In the genomic region with DNA sequence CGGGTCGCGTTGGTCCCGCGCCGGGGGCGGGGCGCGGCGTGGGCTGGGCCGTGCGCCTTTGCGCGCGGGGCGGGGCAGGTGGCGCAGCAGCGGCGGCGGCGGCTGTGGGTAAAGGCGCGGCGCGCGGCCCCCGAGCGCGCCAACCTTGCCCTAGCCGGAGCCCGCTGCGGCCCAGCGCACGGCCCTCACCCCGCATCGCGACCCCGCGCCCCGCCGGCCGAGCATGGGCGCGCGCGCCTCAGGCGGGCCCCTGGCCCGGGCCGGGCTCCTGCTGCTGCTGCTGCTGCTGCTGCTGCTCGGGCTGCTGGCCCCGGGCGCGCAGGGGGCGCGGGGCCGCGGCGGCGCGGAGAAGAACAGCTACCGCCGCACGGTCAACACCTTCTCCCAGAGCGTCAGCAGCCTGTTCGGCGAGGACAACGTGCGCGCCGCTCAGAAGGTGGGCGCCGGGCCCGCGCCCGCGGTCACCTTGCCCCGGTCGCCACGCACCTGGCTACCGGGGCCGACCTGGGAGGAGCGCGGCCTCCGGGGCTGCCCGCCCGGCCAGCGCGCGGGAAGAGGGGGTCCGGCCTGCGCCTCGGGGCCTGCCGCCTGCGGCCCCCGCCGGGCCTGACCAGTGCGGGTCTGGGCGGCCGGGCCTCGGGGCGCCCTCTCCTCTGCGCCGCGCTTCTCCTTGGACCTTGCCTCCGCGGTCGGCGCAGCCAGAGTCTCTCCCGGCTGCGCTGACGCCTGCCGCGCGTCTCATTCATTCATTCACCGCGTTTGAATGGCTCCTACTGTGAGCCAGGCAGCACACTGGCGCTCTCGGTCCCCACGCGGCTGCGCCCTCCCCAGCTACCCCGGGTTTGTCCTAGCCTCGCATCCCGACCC, we compare ENCODE assay signal across 7 cellular contexts. TPM values are rescaled to one million over a fixed set of nuclear protein-coding genes. Genes with fewer than 3 reads are reported as not detected.
DNase-seq lines count a peak whose midpoint lies in the region; FAIRE-seq and TF ChIP-seq lines count a peak whose summit lies in the region.

A gene with protein sequence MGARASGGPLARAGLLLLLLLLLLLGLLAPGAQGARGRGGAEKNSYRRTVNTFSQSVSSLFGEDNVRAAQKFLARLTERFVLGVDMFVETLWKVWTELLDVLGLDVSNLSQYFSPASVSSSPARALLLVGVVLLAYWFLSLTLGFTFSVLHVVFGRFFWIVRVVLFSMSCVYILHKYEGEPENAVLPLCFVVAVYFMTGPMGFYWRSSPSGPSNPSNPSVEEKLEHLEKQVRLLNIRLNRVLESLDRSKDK (plus strand): TSS at position 78 of the 867 bp plus-strand sequence. CDS start 146 bp downstream, at position 224.

- intact Hi-C loops in mammary epithelial cell (cut with micrococcal nuclease) (loop anchor here (2.0 to 10.0 kb wide), 2 partner anchors 71 to 191 kb away; a partner anchor contains a TSS), kidney (cut with DNase I) (no loop called here)

- in situ Hi-C loops in GM13977 (cut with MboI; ENCODE audit: low pct_unique_long_range_greater_than_20kb, low sequenced_read_pairs, unreplicated experiment) (no loop called here), mammary epithelial cell (cut with MboI; ENCODE audit: low sequenced_read_pairs in 2 of 2) (no loop called here)

- no peaks in the 10 kb centered on the region for H3K9me3 Mint-ChIP-seq in HFFc6

- H3K36me3 ChIP-seq in mammary epithelial cell (ENCODE audit: insufficient read depth, low read length) (no peaks in the 10 kb centered on the region), kidney (ENCODE audit: control insufficient read depth in 1 of 2, insufficient read depth in 2 of 2, low read length in 2 of 2) (no peaks in the 10 kb centered on the region)

- no peaks in the 10 kb centered on the region for H3K9me3 ChIP-seq in mammary epithelial cell (replicated peaks; ENCODE audit: insufficient read depth, low read length)
- no peaks in the 10 kb centered on the region for H3K9me3 ChIP-seq in kidney (ENCODE audit: control insufficient read depth in 1 of 2, low read length in 2 of 2)

- peak within 1 kb of the TSS; percentile 91 for H3K4me3 Mint-ChIP-seq in HFFc6

- H4K20me1 ChIP-seq in mammary epithelial cell (ENCODE audit: insufficient read depth, low read length), result no peaks in the 10 kb centered on the region

- CTCF ChIA-PET in mammary epithelial cell (lab: Charles Lee; ENCODE audit: low non-redundant PET), result no interaction called here

- no peaks in the 10 kb centered on the region for H3K27me3 Mint-ChIP-seq in HFFc6 (ENCODE audit: insufficient read depth)

- H3K27ac ChIP-seq in mammary epithelial cell (ENCODE audit: insufficient read depth, low read depth, low read length) (peak within 1 kb of the TSS; percentile 12), kidney (ENCODE audit: low read depth in 2 of 2, low read length in 2 of 2) (peak within 1 kb of the TSS in 1 of 2 donors; percentile 51)

- dilution Hi-C loops in mammary epithelial cell (cut with HindIII; ENCODE audit: low sequenced_read_pairs), result no loop called here

- no peak for TF ChIP-seq CTCF in GM13977 (IDR thresholded peaks at IDR 0.05; ENCODE audit: extremely low read depth, insufficient read depth, missing control alignments)
- TF ChIP-seq CTCF in HFFc6 (IDR thresholded peaks at IDR 0.05), result no peak
- TF ChIP-seq CTCF in WI38 (IDR thresholded peaks at IDR 0.05; ENCODE audit: low read depth, low read length), result no peak
- no peak for TF ChIP-seq CTCF in mammary epithelial cell (conservative IDR thresholded peaks at IDR 0.05 in 1 of 2, IDR thresholded peaks at IDR 0.05 in 1 of 2; ENCODE audit: extremely low read depth in 1 of 2, insufficient read depth in 1 of 2, low read depth in 1 of 2, low read length in 2 of 2)
- no peak for TF ChIP-seq CTCF in kidney (IDR thresholded peaks at IDR 0.05; ENCODE audit: borderline replicate concordance, extremely low read depth, insufficient read depth)

- peak within 1 kb of the TSS; percentile 58 for H3K4me3 ChIP-seq in WI38 (ENCODE audit: low read depth, low read length)
- H3K4me3 ChIP-seq in mammary epithelial cell (replicated peaks in 1 of 3; ENCODE audit: insufficient read depth in 1 of 3, low read depth in 2 of 3, low read length in 3 of 3), result peak within 1 kb of the TSS; percentile 68 to 89 (median 79)
- H3K4me3 ChIP-seq in kidney (ENCODE audit: low read length in 2 of 2), result peak within 1 kb of the TSS; percentile 77 to 82

- peaks cover 23% of the 10 kb centered on the region for H3K4me1 Mint-ChIP-seq in HFFc6 (ENCODE audit: low read depth)

- H3K9ac ChIP-seq in mammary epithelial cell (ENCODE audit: insufficient read depth, low read length) (peak within 1 kb of the TSS; percentile 54), kidney (ENCODE audit: low read length in 2 of 2) (peak within 1 kb of the TSS; percentile 17 to 70)

- H3K79me2 ChIP-seq in mammary epithelial cell (ENCODE audit: insufficient read depth, low read length), result peaks cover 52% of the 10 kb centered on the region

- 1% methylated on average over 18 of the region's 124 CpGs for WGBS in mammary epithelial cell (ENCODE audit: low coverage, missing lambda C conversion rate)

- peak; percentile 88 for DNase-seq in GM13977 (ENCODE audit: low spot score)
- DNase-seq in HFFc6, result no peak
- DNase-seq in NCI-H1048 (lab: John Stamatoyannopoulos, UW), result peak; percentile 29
- peak; percentile 53 for DNase-seq in mammary epithelial cell
- no peak for DNase-seq in kidney
- DNase-seq in stimulated activated CD4-positive, alpha-beta T cell treated with anti-CD3 and anti-CD28 coated beads, Interleukin-1b, Interleukin-23, amount 100 ng/mL, for 24 hours (ENCODE audit: low read depth in 4 of 4, low spot score in 1 of 4), result peak; percentile 42 to 73 (median 62)

- H2AFZ ChIP-seq in mammary epithelial cell (ENCODE audit: low read depth, low read length), result peak within 1 kb of the TSS; percentile 87

- H3K36me3 Mint-ChIP-seq in HFFc6 (ENCODE audit: low read depth), result peaks cover 4% of the 10 kb centered on the region; the same call in 1 of the 2 replicates

- peak within 1 kb of the TSS; percentile 30; the same call in 1 of the 2 replicates for H3K27ac Mint-ChIP-seq in HFFc6

- H3K4me1 ChIP-seq in mammary epithelial cell (ENCODE audit: insufficient read depth, low read length) (peaks cover 17% of the 10 kb centered on the region), kidney (ENCODE audit: control insufficient read depth in 1 of 2, insufficient read depth in 1 of 2, low read depth in 1 of 2, low read length in 2 of 2) (peaks cover 2 to 13% of the 10 kb centered on the region in 2 donors)

- no peaks in the 10 kb centered on the region for H3K27me3 ChIP-seq in mammary epithelial cell (ENCODE audit: insufficient read depth, low read length)

- H3K4me2 ChIP-seq in mammary epithelial cell (ENCODE audit: insufficient read depth, low read depth, low read length), result peak within 1 kb of the TSS; percentile 88

- FAIRE-seq in kidney (lab: Jason Lieb, UNC), result no peak

- BruUV-seq in mammary epithelial cell (replicated peaks; lab: Mats Ljungman, UMichigan), result no TSS peak

RNA-seq across cellular contexts. Expression of the gene that starts here (rescaled TPM):
- 1 to 10 TPM; 6.5 to 9.3 (median 7.5) TPM for total RNA-seq in HFFc6 (2021; fragmentation: NEBNext Ultra II Directional; extraction: Animal tissue kit (Norgen Biotek cat#: 25700))
- total RNA-seq in mammary epithelial cell, result 10 to 100 TPM in 1 of 2 donors, 1 to 10 TPM in 1; 8.2 to 18.4 TPM
- polyA plus RNA-seq in mammary epithelial cell, result 13.9 TPM
- polyA minus RNA-seq in mammary epithelial cell, result 36.4 TPM
- 8.8 TPM for total RNA-seq in kidney
- polyA plus RNA-seq in kidney (ENCODE audit: insufficient read depth, low read depth, low replicate concordance), result 6.8 TPM

Comparison
In these comparisons a context has a peak if more than half of its experiments do, and no peak if none do; other contexts are left out.
1. DNase-seq: peak in GM13977 (single experiment), NCI-H1048 (single experiment), mammary epithelial cell (single experiment) and stimulated activated CD4-positive, alpha-beta T cell treated with anti-CD3 and anti-CD28 coated beads, Interleukin-1b, Interleukin-23, amount 100 ng/mL, for 24 hours (4 of 4); none in HFFc6 (single experiment) and kidney (single experiment).
2. Peak in every context shown above with its lines, with median percentiles within 50 percentile points of each other: H3K4me3 ChIP-seq.